In the genomic region with DNA sequence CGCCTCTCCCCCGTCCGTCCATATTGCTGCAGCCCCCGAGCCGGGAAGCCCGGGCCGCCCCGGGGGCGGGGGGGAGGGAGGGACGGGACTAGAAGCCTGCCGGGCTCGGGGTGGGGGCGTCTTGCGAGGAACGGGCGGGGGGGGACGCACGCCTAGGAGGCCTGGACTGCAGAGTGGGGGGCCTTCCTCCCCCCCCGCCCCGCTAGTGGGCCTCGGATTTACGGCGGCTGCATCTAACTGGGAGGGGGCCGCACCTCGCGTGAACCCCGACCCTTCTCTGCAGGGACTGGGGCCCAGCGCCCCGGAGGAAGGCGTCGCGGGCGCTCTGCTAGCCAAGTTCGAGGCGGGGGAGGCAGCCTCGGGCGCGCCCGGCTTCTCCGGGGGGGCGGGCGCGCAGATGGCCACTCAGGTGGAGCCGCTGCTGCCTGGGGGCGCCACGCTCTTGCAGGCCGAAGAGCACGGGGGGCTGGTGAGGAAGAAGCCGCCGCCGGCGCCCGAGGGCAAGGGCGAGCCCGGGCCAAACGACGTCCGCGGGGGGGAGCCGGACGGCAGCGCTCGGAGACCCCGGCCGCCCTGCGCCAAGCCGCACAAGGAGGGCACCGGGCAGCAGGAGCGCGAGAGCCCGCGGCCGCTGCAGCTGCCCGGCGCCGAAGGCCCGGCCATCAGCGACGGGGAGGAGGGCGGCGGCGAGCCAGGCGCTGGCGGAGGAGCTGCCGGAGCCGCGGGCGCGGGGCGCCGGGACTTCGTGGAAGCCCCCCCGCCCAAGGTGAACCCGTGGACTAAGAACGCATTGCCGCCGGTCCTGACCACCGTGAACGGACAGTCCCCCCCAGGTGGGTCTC, we compare ENCODE assay signal across 8 cellular contexts. TPM values are rescaled to one million over a fixed set of nuclear protein-coding genes. Genes with fewer than 3 reads are reported as not detected.
DNase-seq lines count a peak whose midpoint lies in the region; ATAC-seq and TF ChIP-seq lines count a peak whose summit lies in the region.

Gene LARP1, plus strand, starts transcription at position 17 of the 842 bp plus-strand sequence. Its CDS starts 381 bp downstream, at position 398.

- no peak for TF ChIP-seq CTCF in choroid plexus epithelial cell (conservative IDR thresholded peaks at IDR 0.05; ENCODE audit: low read depth, low read length)
- no peak for TF ChIP-seq CTCF in left lung (IDR thresholded peaks at IDR 0.05)

- H3K36me3 ChIP-seq in SJCRH30 (0 out of 2 replicates have a peak, but pooled peaks cover 3% of the 10 kb centered on the region), left lung (no peaks in the 10 kb centered on the region), stomach smooth muscle (ENCODE audit: control insufficient read depth in 2 of 2, insufficient read depth in 2 of 2, low read length in 2 of 2) (no peaks in the 10 kb centered on the region)

- peaks cover 7% of the 10 kb centered on the region for H3K36me3 Mint-ChIP-seq in activated CD4-positive, alpha-beta T cell treated with anti-CD3 and anti-CD28 coated beads for 36 hours (ENCODE audit: low read depth)

- H3K4me3 ChIP-seq in SJCRH30 = peak within 1 kb of the TSS; percentile 92
- peak within 1 kb of the TSS; percentile 94 for H3K4me3 ChIP-seq in choroid plexus epithelial cell (ENCODE audit: low read depth, low read length)
- peak within 1 kb of the TSS; percentile 85 to 99 for H3K4me3 ChIP-seq in left lung
- H3K4me3 ChIP-seq in stomach smooth muscle (ENCODE audit: low read length in 2 of 2) = peak within 1 kb of the TSS; percentile 86 to 87

- H3K9me3 Mint-ChIP-seq in activated CD4-positive, alpha-beta T cell treated with anti-CD3 and anti-CD28 coated beads for 36 hours (ENCODE audit: low read depth) = no peaks in the 10 kb centered on the region

- DNase-seq in activated CD4-positive, alpha-beta T cell treated with anti-CD3 and anti-CD28 coated beads for 36 hours = peak; percentile 57
- DNase-seq in activated CD4-positive, alpha-beta T cell treated with anti-CD3 and anti-CD28 coated beads for 4 hours = no peak
- peak; percentile 27 to 36 for DNase-seq in SJCRH30
- peak; percentile 31 for DNase-seq in choroid plexus epithelial cell (ENCODE audit: low read depth)
- DNase-seq in left lung = peak; percentile 57 to 89
- DNase-seq in SIG-M5 (lab: John Stamatoyannopoulos, UW) = no peak

- H3K4me1 ChIP-seq in SJCRH30 = peaks cover 13% of the 10 kb centered on the region
- H3K4me1 ChIP-seq in left lung = peaks cover 23 to 43% of the 10 kb centered on the region in 2 donors
- H3K4me1 ChIP-seq in stomach smooth muscle (ENCODE audit: control insufficient read depth, insufficient read depth, low read length) = peaks cover 27% of the 10 kb centered on the region

- H3K9me3 ChIP-seq in SJCRH30 (replicated peaks) (no peaks in the 10 kb centered on the region), left lung (no peaks in the 10 kb centered on the region), stomach smooth muscle (ENCODE audit: control insufficient read depth in 2 of 2, low read length in 2 of 2) (no peaks in the 10 kb centered on the region)

- H3K27ac ChIP-seq in SJCRH30 = peak within 1 kb of the TSS; percentile 90
- H3K27ac ChIP-seq in left lung = peak within 1 kb of the TSS; percentile 93 to 96
- H3K27ac ChIP-seq in stomach smooth muscle (ENCODE audit: low read length) = peak within 1 kb of the TSS; percentile 96

- CTCF ChIA-PET in activated CD4-positive, alpha-beta T cell treated with anti-CD3 and anti-CD28 coated beads for 36 hours (lab: Charles Lee) = no interaction called here

- POLR2A ChIA-PET in activated CD4-positive, alpha-beta T cell treated with anti-CD3 and anti-CD28 coated beads for 36 hours (lab: Charles Lee) = no interaction called here

- no peaks in the 10 kb centered on the region for H3K27me3 Mint-ChIP-seq in activated CD4-positive, alpha-beta T cell treated with anti-CD3 and anti-CD28 coated beads for 36 hours

- H3K27me3 ChIP-seq in SJCRH30 (no peaks in the 10 kb centered on the region), left lung (no peaks in the 10 kb centered on the region), stomach smooth muscle (ENCODE audit: control insufficient read depth in 1 of 2, insufficient read depth in 2 of 2, low read length in 2 of 2) (no peaks in the 10 kb centered on the region)

- H3K4me3 Mint-ChIP-seq in activated CD4-positive, alpha-beta T cell treated with anti-CD3 and anti-CD28 coated beads for 36 hours = peak within 1 kb of the TSS; percentile 88

- H3K27ac Mint-ChIP-seq in activated CD4-positive, alpha-beta T cell treated with anti-CD3 and anti-CD28 coated beads for 36 hours = peak within 1 kb of the TSS; percentile 99

- peaks cover 42% of the 10 kb centered on the region for H3K4me1 Mint-ChIP-seq in activated CD4-positive, alpha-beta T cell treated with anti-CD3 and anti-CD28 coated beads for 36 hours

- no peak for ATAC-seq in activated CD4-positive, alpha-beta T cell treated with anti-CD3 and anti-CD28 coated beads for 36 hours
- ATAC-seq in HG02938 (IDR thresholded peaks at IDR 0.05; ENCODE audit: unreplicated experiment) (peak; percentile 5), left lung (peak; percentile 10)

- peak within 1 kb of the TSS; percentile 90 to 98 for H3K9ac ChIP-seq in stomach smooth muscle (ENCODE audit: low read length in 2 of 2)

- intact Hi-C loops in activated CD4-positive, alpha-beta T cell treated with anti-CD3 and anti-CD28 coated beads for 36 hours (cut with DNase I, micrococcal nuclease) = loop anchor here (1.0 to 5.0 kb wide), 12 partner anchors 56 to 717 kb away; partner anchors contain the start of genes CNOT8 (in 2 of the 2), SAP30L (in 2 of the 2), FAM114A2 (in 1 of the 2) and GALNT10 (in 1 of the 2)
- intact Hi-C loops in left lung (cut with DNase I) = no loop called here

RNA-seq across cellular contexts. Expression of gene LARP1, which starts in this region (rescaled TPM):
- total RNA-seq in activated CD4-positive, alpha-beta T cell treated with anti-CD3 and anti-CD28 coated beads for 36 hours = 100 to 1,000 TPM; 225 to 339 TPM
- total RNA-seq in SJCRH30 (2014; rRNA removed; shearing (Covaris generic)) = 99.9 and 100.0 TPM in 2 replicates
- total RNA-seq in left lung = 100 to 1,000 TPM; 126 to 172 TPM

Comparison
In these comparisons a context has a peak if more than half of its experiments do, and no peak if none do; other contexts are left out.
1. DNase-seq: peak in activated CD4-positive, alpha-beta T cell treated with anti-CD3 and anti-CD28 coated beads for 36 hours (single experiment), SJCRH30 (2 of 2), choroid plexus epithelial cell (single experiment) and left lung (2 of 2); none in activated CD4-positive, alpha-beta T cell treated with anti-CD3 and anti-CD28 coated beads for 4 hours (0 of 2) and SIG-M5 (single experiment).
2. intact Hi-C loops: an anchor here in activated CD4-positive, alpha-beta T cell treated with anti-CD3 and anti-CD28 coated beads for 36 hours (1.0 to 5.0 kb wide); none called in left lung.
3. Peak in every context shown above with its lines, with median percentiles within 50 percentile points of each other: H3K27ac ChIP-seq and H3K4me3 ChIP-seq.